ENCODE assay signal across 15 cellular contexts in genomic region chr5:170332058-170332457, GRCh38. TPM values are rescaled to one million over a fixed set of nuclear protein-coding genes. Genes with fewer than 3 reads are reported as not detected.
DNase-seq lines count a peak whose midpoint lies in the region; ATAC-seq and TF ChIP-seq lines count a peak whose summit lies in the region.
"Had no signal": no experiment of that assay in that cellular context is flagged by ENCODE, and none has a peak within 500 bp of the region (broad histone marks: within the 10 kb centered on the region; RNA-seq: fewer than 3 reads in every experiment).

No MANE protein-coding gene starts in this region.

- TF ChIP-seq EP300 in upper lobe of left lung (IDR thresholded peaks at IDR 0.05): no peak

- H3K27me3 Mint-ChIP-seq in naive B cell: no peaks in the 10 kb centered on the region
- H3K27me3 Mint-ChIP-seq in mesothelial cell of epicardium (ENCODE audit: low read depth): no peaks in the 10 kb centered on the region

- ATAC-seq in heart right ventricle (no peak), left ventricle myocardium superior (no peak), naive B cell (ENCODE audit: low read depth in 2 of 2) (no peak), upper lobe of left lung (ENCODE audit: low FRiP score in 2 of 2) (no peak)

- POLR2A ChIA-PET in OCI-LY7 (lab: Charles Lee): interaction anchor here (0.5 kb wide), 1 partner anchor 19 kb away, joined by 3 read pairs; no protein-coding TSS in a partner anchor

- peak overlapping the region; percentile 57; the same call in 1 of the 2 replicates for H3K4me2 ChIP-seq in OCI-LY7 (ENCODE audit: low read length)

- H3K36me3 ChIP-seq in heart right ventricle (no peaks in the 10 kb centered on the region), OCI-LY7 (ENCODE audit: insufficient read depth, low read length) (no peaks in the 10 kb centered on the region), upper lobe of left lung (no peaks in the 10 kb centered on the region)
- H3K36me3 ChIP-seq: pancreas had no signal

- H3K27me3 ChIP-seq in heart right ventricle (no peaks in the 10 kb centered on the region), upper lobe of left lung (no peaks in the 10 kb centered on the region)
- H3K27me3 ChIP-seq: pancreas had no signal

- TF ChIP-seq CTCF in heart right ventricle (IDR thresholded peaks at IDR 0.05) (no peak), OCI-LY7 (conservative IDR thresholded peaks at IDR 0.05; ENCODE audit: low read length) (no peak), upper lobe of left lung (IDR thresholded peaks at IDR 0.05) (no peak), mesothelial cell of epicardium (IDR thresholded peaks at IDR 0.05; ENCODE audit: unreplicated experiment) (no peak)

- peak overlapping the region in 8 of 10 donors; percentile 33 to 92 (median 77) for H3K27ac ChIP-seq in heart right ventricle
- no peak overlapping the region for H3K27ac ChIP-seq in OCI-LY7 (ENCODE audit: low read depth, low read length, poor library complexity, severe bottlenecking)
- H3K27ac ChIP-seq in upper lobe of left lung: peak overlapping the region; percentile 74 to 90 (median 78)
- H3K27ac ChIP-seq: pancreas had no signal

- H3K9me2 ChIP-seq in OCI-LY7 (ENCODE audit: insufficient read depth, low read length): no peaks in the 10 kb centered on the region

- peaks cover 6 to 95% (median 16%) of the 10 kb centered on the region in 9 donors for H3K4me1 ChIP-seq in heart right ventricle
- peaks cover 43% of the 10 kb centered on the region for H3K4me1 ChIP-seq in OCI-LY7 (ENCODE audit: insufficient read depth, low read length, poor library complexity, severe bottlenecking)
- H3K4me1 ChIP-seq in upper lobe of left lung: peaks cover 17 to 57% (median 46%) of the 10 kb centered on the region in 4 donors
- H3K4me1 ChIP-seq: pancreas had no signal

- H2AFZ ChIP-seq in OCI-LY7 (ENCODE audit: low read length): peak overlapping the region; percentile 95; the same call in 1 of the 2 replicates

- peak overlapping the region in 1 of 8 donors; percentile 5 for H3K4me3 Mint-ChIP-seq in naive B cell
- no peak overlapping the region for H3K4me3 Mint-ChIP-seq in mesothelial cell of epicardium

- H3K4me3 ChIP-seq in heart right ventricle (no peak overlapping the region), OCI-LY7 (ENCODE audit: low read depth, low read length, poor library complexity, severe bottlenecking) (no peak overlapping the region), upper lobe of left lung (no peak overlapping the region)
- H3K4me3 ChIP-seq: pancreas had no signal

- TF ChIP-seq POLR2A in upper lobe of left lung (IDR thresholded peaks at IDR 0.05): no peak

- intact Hi-C loops in heart right ventricle (cut with DNase I) (loop anchor here in 2 of 10 donors (5.0 kb wide), 2 partner anchors 35 to 105 kb away; partner anchors contain the start of gene LCP2 (in 1 of the 2)), left ventricle myocardium superior (cut with micrococcal nuclease) (no loop called here), OCI-LY7 (cut with micrococcal nuclease; ENCODE audit: unreplicated experiment) (no loop called here)

- H3K27ac Mint-ChIP-seq in naive B cell: peak overlapping the region in 4 of 6 donors; percentile 28 to 98 (median 72)
- no peak overlapping the region for H3K27ac Mint-ChIP-seq in mesothelial cell of epicardium

- no peaks in the 10 kb centered on the region for H4K20me1 ChIP-seq in OCI-LY7 (ENCODE audit: insufficient read depth, low read length)

- CTCF ChIA-PET in OCI-LY7 (lab: Charles Lee; ENCODE audit: unreplicated experiment): no interaction called here

- H3K4me1 Mint-ChIP-seq in naive B cell (peaks cover 10 to 32% (median 28%) of the 10 kb centered on the region in 3 donors), mesothelial cell of epicardium (peaks cover 8% of the 10 kb centered on the region)

- DNase-seq in heart right ventricle (no peak), left ventricle myocardium superior (no peak), OCI-LY7 (ENCODE audit: low spot score) (no peak), naive B cell (no peak), upper lobe of left lung (no peak), mesothelial cell of epicardium (ENCODE audit: low spot score in 2 of 2, unreplicated experiment in 2 of 2) (no peak)
- DNase-seq in activated CD4-positive, alpha-beta T cell treated with anti-CD3 and anti-CD28 coated beads for 48 hours: no peak
- DNase-seq in stimulated activated CD4-positive, alpha-beta T cell treated with anti-CD3 and anti-CD28 coated beads, Interleukin-4, amount 100 ng/mL, for 1 hour: no peak
- DNase-seq: KBM-7, NCI-H1417 treated with DMSO at 0.1 percent for 48 hours, NCI-H345, pancreas had no signal

- H3K9me3 ChIP-seq in heart right ventricle (no peaks in the 10 kb centered on the region), OCI-LY7 (ENCODE audit: low read length) (no peaks in the 10 kb centered on the region), upper lobe of left lung (no peaks in the 10 kb centered on the region)
- H3K9me3 ChIP-seq: pancreas had no signal

- 95 to 98% methylated on average over 5 of the region's 5 CpGs for WGBS in heart right ventricle, 2 donors
- 87 to 88% methylated on average over 5 of the region's 5 CpGs for WGBS in upper lobe of left lung, 2 donors

- no TSS peak for BruUV-seq in OCI-LY7 (replicated peaks; lab: Mats Ljungman, UMichigan)

- H3K9me3 Mint-ChIP-seq in naive B cell (peaks cover 0 to 2% (median 0%) of the 10 kb centered on the region in 7 donors), mesothelial cell of epicardium (no peaks in the 10 kb centered on the region)

- no peaks in the 10 kb centered on the region for H3K79me2 ChIP-seq in OCI-LY7 (ENCODE audit: insufficient read depth, low read depth, low read length)

- H3K36me3 Mint-ChIP-seq in naive B cell: no peaks in the 10 kb centered on the region
- no peaks in the 10 kb centered on the region for H3K36me3 Mint-ChIP-seq in mesothelial cell of epicardium

RNA-seq across cellular contexts. Expression of gene LCP2, which starts 34.5 kb away (rescaled TPM):
- total RNA-seq in heart right ventricle (10 to 100 TPM in 2 of 10 donors, 1 to 10 TPM in 8; 3.2 to 35.1 (median 4.6) TPM), left ventricle myocardium superior (7.1 TPM), OCI-LY7 (2022) (2.6 and 3.1 TPM in 2 replicates), upper lobe of left lung (100 to 1,000 TPM in 1 of 6 donors, 10 to 100 TPM in 5; 43.0 to 148 (median 68.6) TPM), mesothelial cell of epicardium (not detected in 3 replicates)
- polyA plus RNA-seq in heart right ventricle (1 to 10 TPM; 2.7 to 5.2 TPM), naive B cell (ENCODE audit: low read depth in 6 of 6) (10 to 100 TPM in 2 of 6 donors, 1 to 10 TPM in 4; 2.9 to 28.7 (median 9.5) TPM)
- total RNA-seq in OCI-LY7 (2014; rRNA removed; shearing (Covaris generic)): not detected in 2 replicates
- total RNA-seq: fibroblast of villous mesenchyme had no signal
- polyA plus RNA-seq: AG04450 had no signal

RNA-seq across cellular contexts. Expression of gene KCNMB1, which starts 57.1 kb away (rescaled TPM):
- 1 to 10 TPM in 7 of 10 donors, under 1 TPM in 3; 0.90 to 2.8 (median 1.2) TPM for total RNA-seq in heart right ventricle
- 1 to 10 TPM; 1.2 to 2.7 TPM for polyA plus RNA-seq in heart right ventricle
- 0.47 TPM for total RNA-seq in left ventricle myocardium superior
- not detected in 2 replicates for total RNA-seq in OCI-LY7 (2014; rRNA removed; shearing (Covaris generic))
- total RNA-seq in OCI-LY7 (2022): not detected in 2 replicates
- not detected for polyA plus RNA-seq in naive B cell (ENCODE audit: low read depth in 6 of 6)
- total RNA-seq in upper lobe of left lung: 1 to 10 TPM; 1.1 to 5.3 (median 2.0) TPM
- total RNA-seq in mesothelial cell of epicardium: 0.20 to 0.27 TPM (median 0.22 TPM) in 3 replicates
- total RNA-seq: fibroblast of villous mesenchyme, H4 had no signal
- polyA plus RNA-seq: AG04450 had no signal
